28 cellular contexts compared by ENCODE assay signal in genomic region chrX:69121321-69122000, GRCh38.
"Had no signal": no experiment of that assay in that cellular context is flagged by ENCODE, and none has a peak within 500 bp of the region (broad histone marks: within the 10 kb centered on the region; RNA-seq: fewer than 3 reads in every experiment).

No MANE protein-coding gene starts in this region.

- H3K27ac ChIP-seq: Peyer's patch, RWPE1, SJCRH30 had no signal

- H3K36me3 Mint-ChIP-seq: activated CD8-positive, alpha-beta memory T cell treated with anti-CD3 and anti-CD28 coated beads, Interleukin-2, amount 10 ng/mL, durations not matched to agents 7 days and 5 days; activated naive CD8-positive, alpha-beta T cell; brain; WTC11 had no signal

- H3K4me1 Mint-ChIP-seq: activated CD4-positive, alpha-beta T cell treated with anti-CD3 and anti-CD28 coated beads, Interleukin-2, amount 10 ng/mL, durations not matched to agents 24 days and 14 days; activated CD8-positive, alpha-beta memory T cell treated with anti-CD3 and anti-CD28 coated beads, Interleukin-2, amount 10 ng/mL, durations not matched to agents 7 days and 5 days; activated T-helper 17 cell treated with anti-CD3 and anti-CD28 coated beads, Interleukin-2, amount 50 U/mL, for 72 hours; central memory CD8-positive, alpha-beta T cell had no signal

- H3K4me3 Mint-ChIP-seq: activated CD4-positive, alpha-beta T cell treated with anti-CD3 and anti-CD28 coated beads, Interleukin-2, amount 10 ng/mL, durations not matched to agents 24 days and 14 days; activated CD8-positive, alpha-beta memory T cell treated with anti-CD3 and anti-CD28 coated beads, Interleukin-2, amount 10 ng/mL, durations not matched to agents 7 days and 5 days; activated naive CD4-positive, alpha-beta T cell treated with anti-CD3 and anti-CD28 coated beads for 36 hours; activated naive CD8-positive, alpha-beta T cell; activated T-helper 17 cell treated with anti-CD3 and anti-CD28 coated beads, Interleukin-2, amount 50 U/mL, for 72 hours; brain; central memory CD8-positive, alpha-beta T cell; WTC11 had no signal

- H3K4me2 ChIP-seq: SK-N-SH had no signal

- H3K27ac Mint-ChIP-seq: activated CD4-positive, alpha-beta T cell treated with anti-CD3 and anti-CD28 coated beads, Interleukin-2, amount 10 ng/mL, durations not matched to agents 24 days and 14 days; activated CD8-positive, alpha-beta memory T cell treated with anti-CD3 and anti-CD28 coated beads, Interleukin-2, amount 10 ng/mL, durations not matched to agents 7 days and 5 days; activated naive CD4-positive, alpha-beta T cell treated with anti-CD3 and anti-CD28 coated beads for 36 hours; activated naive CD8-positive, alpha-beta T cell; activated T-helper 17 cell treated with anti-CD3 and anti-CD28 coated beads, Interleukin-2, amount 50 U/mL, for 72 hours; WTC11 had no signal

- H3K27me3 Mint-ChIP-seq: activated CD4-positive, alpha-beta T cell treated with anti-CD3 and anti-CD28 coated beads, Interleukin-2, amount 10 ng/mL, durations not matched to agents 24 days and 14 days; activated CD8-positive, alpha-beta memory T cell treated with anti-CD3 and anti-CD28 coated beads, Interleukin-2, amount 10 ng/mL, durations not matched to agents 7 days and 5 days; activated naive CD8-positive, alpha-beta T cell; activated T-helper 17 cell treated with anti-CD3 and anti-CD28 coated beads, Interleukin-2, amount 50 U/mL, for 72 hours; central memory CD8-positive, alpha-beta T cell had no signal

- H3K9me3 Mint-ChIP-seq: activated CD4-positive, alpha-beta T cell treated with anti-CD3 and anti-CD28 coated beads, Interleukin-2, amount 10 ng/mL, durations not matched to agents 24 days and 14 days; activated naive CD4-positive, alpha-beta T cell treated with anti-CD3 and anti-CD28 coated beads for 36 hours; activated T-helper 17 cell treated with anti-CD3 and anti-CD28 coated beads, Interleukin-2, amount 50 U/mL, for 72 hours; brain; central memory CD8-positive, alpha-beta T cell; WTC11 had no signal

- DNase-seq: activated CD4-positive, alpha-beta T cell treated with anti-CD3 and anti-CD28 coated beads for 1 hour; activated CD4-positive, alpha-beta T cell treated with anti-CD3 and anti-CD28 coated beads, Interleukin-2, amount 10 ng/mL, durations not matched to agents 24 days and 14 days; activated CD4-positive, alpha-beta T cell treated with anti-CD3 and anti-CD28 coated beads, Interleukin-2, amount 50 U/mL, for 48 hours; activated CD8-positive, alpha-beta memory T cell treated with anti-CD3 and anti-CD28 coated beads, Interleukin-2, amount 10 ng/mL, durations not matched to agents 7 days and 5 days; activated gamma-delta T cell; activated naive CD4-positive, alpha-beta T cell treated with anti-CD3 and anti-CD28 coated beads for 36 hours; activated T-cell treated with anti-CD3 and anti-CD28 coated beads, Interleukin-2, amount 50 U/mL, for 48 hours; amygdala; KG1; NCI-H1092 treated with DMSO at 0.1 percent for 48 hours; NCI-H1417 treated with DMSO at 0.1 percent for 48 hours; NCI-H1694; NCI-H2029; NCI-H2107; NCI-H345; NCI-H510A treated with DMSO at 0.1 percent for 48 hours; NCI-H774; Peyer's patch; Right ventricle myocardium superior; SJCRH30; SK-N-SH; T-helper 1 cell had no signal

- H3K4me1 ChIP-seq: Peyer's patch had no signal

- H3K9me3 ChIP-seq: Peyer's patch, SJCRH30, SK-N-SH had no signal

- H3K27me3 ChIP-seq: Peyer's patch, SJCRH30 had no signal

- H3K9ac ChIP-seq: SK-N-SH had no signal
